ENCODE assay signal across 12 cellular contexts in genomic region chr16:71885261-71885650, GRCh38. TPM values are rescaled to one million over a fixed set of nuclear protein-coding genes. Genes with fewer than 3 reads are reported as not detected.
DNase-seq lines count a peak whose midpoint lies in the region; ATAC-seq and TF ChIP-seq lines count a peak whose summit lies in the region.
"Had no signal": no experiment of that assay in that cellular context is flagged by ENCODE, and none has a peak within 500 bp of the region (broad histone marks: within the 10 kb centered on the region; RNA-seq: fewer than 3 reads in every experiment).

No MANE protein-coding gene starts in this region.

- no peaks in the 10 kb centered on the region for H3K27me3 Mint-ChIP-seq in activated naive CD4-positive, alpha-beta T cell treated with anti-CD3 and anti-CD28 coated beads for 36 hours (ENCODE audit: low read depth)

- TF ChIP-seq EP300 in transverse colon (IDR thresholded peaks at IDR 0.05; ENCODE audit: low read depth), result no peak

- H3K4me1 Mint-ChIP-seq in activated naive CD4-positive, alpha-beta T cell treated with anti-CD3 and anti-CD28 coated beads for 36 hours (ENCODE audit: low read depth), result peaks cover 37% of the 10 kb centered on the region

- ATAC-seq in activated naive CD4-positive, alpha-beta T cell treated with anti-CD3 and anti-CD28 coated beads, Interleukin-2, amount 50 U/mL, for 72 hours, result no peak

- H3K4me3 ChIP-seq in epithelial cell of esophagus (ENCODE audit: low read length), result no peak overlapping the region
- peak overlapping the region in 1 of 4 donors; percentile 97 for H3K4me3 ChIP-seq in transverse colon

- H3K9me3 ChIP-seq in transverse colon, result no peaks in the 10 kb centered on the region

- in situ Hi-C loops in transverse colon (cut with MboI; ENCODE audit: low pct_ligation_motif_present in 1 of 4, low pct_unique_long_range_greater_than_20kb in 1 of 4, low sequenced_read_pairs in 3 of 4), result loop anchor here in 1 of 4 donors (10.0 kb wide), 1 partner anchor 80 kb away; the partner anchor contains the start of gene AP1G1

- H3K4me3 Mint-ChIP-seq in activated naive CD4-positive, alpha-beta T cell treated with anti-CD3 and anti-CD28 coated beads for 36 hours, result peak overlapping the region; percentile 93

- CTCF ChIA-PET in activated naive CD4-positive, alpha-beta T cell treated with anti-CD3 and anti-CD28 coated beads for 36 hours (lab: Charles Lee), result interaction anchor here (1.0 to 1.4 kb wide), 2 partner anchors 18 to 76 kb away, joined by 3 to 5 read pairs; no protein-coding TSS in a partner anchor

- H3K4me1 ChIP-seq in transverse colon, result peaks cover 0 to 41% (median 11%) of the 10 kb centered on the region in 4 donors

- H3K27ac Mint-ChIP-seq in activated naive CD4-positive, alpha-beta T cell treated with anti-CD3 and anti-CD28 coated beads for 36 hours, result peak overlapping the region; percentile 31
- H3K27ac Mint-ChIP-seq in activated naive CD4-positive, alpha-beta T cell treated with anti-CD3 and anti-CD28 coated beads, Interleukin-2, amount 50 U/mL, for 72 hours, result peak overlapping the region in 1 of 2 donors; percentile 46

- H3K36me3 ChIP-seq in transverse colon, result no peaks in the 10 kb centered on the region

- H3K36me3 Mint-ChIP-seq in activated naive CD4-positive, alpha-beta T cell treated with anti-CD3 and anti-CD28 coated beads for 36 hours (ENCODE audit: low read depth), result peaks cover 2% of the 10 kb centered on the region
- H3K36me3 Mint-ChIP-seq in activated naive CD4-positive, alpha-beta T cell treated with anti-CD3 and anti-CD28 coated beads, Interleukin-2, amount 50 U/mL, for 72 hours, result peaks cover 0 to 4% of the 10 kb centered on the region in 2 donors

- no peak for TF ChIP-seq POLR2A in transverse colon (IDR thresholded peaks at IDR 0.05)

- 25 to 38% methylated on average over 2 to 4 of the region's 4 CpGs for WGBS in transverse colon (ENCODE audit: low coverage in 1 of 2), 2 donors

- no peaks in the 10 kb centered on the region for H3K27me3 ChIP-seq in transverse colon

- peak overlapping the region in 3 of 4 donors; percentile 92 to 95 (median 93) for H3K27ac ChIP-seq in transverse colon

- no peak for DNase-seq in activated naive CD4-positive, alpha-beta T cell treated with anti-CD3 and anti-CD28 coated beads for 36 hours
- DNase-seq in activated naive CD4-positive, alpha-beta T cell treated with anti-CD3 and anti-CD28 coated beads, Interleukin-2, amount 50 U/mL, for 72 hours (ENCODE audit: low spot score in 2 of 2), result no peak
- peak; percentile 2 for DNase-seq in SW480 (ENCODE audit: low spot score)
- DNase-seq in epithelial cell of esophagus (ENCODE audit: low read depth), result peak; percentile 4
- no peak for DNase-seq in transverse colon
- DNase-seq in HuH-7.5 (ENCODE audit: low spot score), result no peak
- DNase-seq in activated CD4-positive, CD25-positive, alpha-beta regulatory T cell treated with anti-CD3 and anti-CD28 coated beads, Interleukin-2, amount 50 U/mL, for 72 hours, result no peak
- DNase-seq in stimulated activated naive CD4-positive, alpha-beta T cell (lab: John Stamatoyannopoulos, UW), result no peak
- DNase-seq: activated CD4-positive, alpha-beta T cell treated with anti-CD3 and anti-CD28 coated beads for 4 hours; C1 segment of cervical spinal cord; NCI-H510A; occipital lobe had no signal

- no peaks in the 10 kb centered on the region for H3K9me3 Mint-ChIP-seq in activated naive CD4-positive, alpha-beta T cell treated with anti-CD3 and anti-CD28 coated beads for 36 hours
- H3K9me3 Mint-ChIP-seq in activated naive CD4-positive, alpha-beta T cell treated with anti-CD3 and anti-CD28 coated beads, Interleukin-2, amount 50 U/mL, for 72 hours, result no peaks in the 10 kb centered on the region

- intact Hi-C loops in activated naive CD4-positive, alpha-beta T cell treated with anti-CD3 and anti-CD28 coated beads for 36 hours (cut with micrococcal nuclease), result no loop called here
- intact Hi-C loops in transverse colon (cut with DNase I; ENCODE audit: low total_unique reads), result no loop called here

- TF ChIP-seq CTCF in epithelial cell of esophagus (IDR thresholded peaks at IDR 0.05; ENCODE audit: insufficient read depth, low read depth, low read length, missing control alignments) (no peak), transverse colon (IDR thresholded peaks at IDR 0.05) (no peak)

RNA-seq across cellular contexts. Expression of gene ZNF821, which starts 1.3 kb away (rescaled TPM):
- 1 to 10 TPM; 5.9 TPM for total RNA-seq in activated naive CD4-positive, alpha-beta T cell treated with anti-CD3 and anti-CD28 coated beads for 36 hours
- total RNA-seq in activated naive CD4-positive, alpha-beta T cell treated with anti-CD3 and anti-CD28 coated beads, Interleukin-2, amount 50 U/mL, for 72 hours, result 1 to 10 TPM; 6.6 to 7.3 TPM
- total RNA-seq in transverse colon, result 10 to 100 TPM in 3 of 4 donors, 1 to 10 TPM in 1; 9.4 to 31.6 (median 13.6) TPM

RNA-seq across cellular contexts. Expression of gene IST1, which starts 10.1 kb away (rescaled TPM):
- total RNA-seq in activated naive CD4-positive, alpha-beta T cell treated with anti-CD3 and anti-CD28 coated beads for 36 hours, result 100 to 1,000 TPM; 196 to 203 TPM
- 100 to 1,000 TPM; 166 to 256 TPM for total RNA-seq in activated naive CD4-positive, alpha-beta T cell treated with anti-CD3 and anti-CD28 coated beads, Interleukin-2, amount 50 U/mL, for 72 hours
- total RNA-seq in transverse colon, result 100 to 1,000 TPM; 200 to 303 (median 257) TPM

RNA-seq across cellular contexts. Expression of gene ATXN1L, which starts 39.5 kb away (rescaled TPM):
- 10 to 100 TPM; 11.3 to 11.9 TPM for total RNA-seq in activated naive CD4-positive, alpha-beta T cell treated with anti-CD3 and anti-CD28 coated beads for 36 hours
- 10 to 100 TPM; 17.0 to 33.0 TPM for total RNA-seq in activated naive CD4-positive, alpha-beta T cell treated with anti-CD3 and anti-CD28 coated beads, Interleukin-2, amount 50 U/mL, for 72 hours
- 10 to 100 TPM; 16.7 to 33.3 (median 24.1) TPM for total RNA-seq in transverse colon

Comparison
In these comparisons a context has a peak if more than half of its experiments do, and no peak if none do; other contexts are left out.
1. DNase-seq: peak in SW480 (single experiment) and epithelial cell of esophagus (single experiment); none in activated naive CD4-positive, alpha-beta T cell treated with anti-CD3 and anti-CD28 coated beads for 36 hours (single experiment), activated naive CD4-positive, alpha-beta T cell treated with anti-CD3 and anti-CD28 coated beads, Interleukin-2, amount 50 U/mL, for 72 hours (0 of 2), transverse colon (single experiment), HuH-7.5 (single experiment), activated CD4-positive, CD25-positive, alpha-beta regulatory T cell treated with anti-CD3 and anti-CD28 coated beads, Interleukin-2, amount 50 U/mL, for 72 hours (single experiment) and stimulated activated naive CD4-positive, alpha-beta T cell (0 of 6).